In genomic region chr2:135709992-135710391, GRCh38 we compare ENCODE assay signal across 8 cellular contexts. TPM values are rescaled to one million over a fixed set of nuclear protein-coding genes. Genes with fewer than 3 reads are reported as not detected.
DNase-seq lines count a peak whose midpoint lies in the region; ATAC-seq and TF ChIP-seq lines count a peak whose summit lies in the region.

No MANE protein-coding gene starts in this region.

- intact Hi-C loops in Caco-2 (cut with micrococcal nuclease; ENCODE audit: unreplicated experiment): loop anchor here (1.0 kb wide), 2 partner anchors 706 to 721 kb away; no protein-coding TSS in a partner anchor

- H3K4me3 ChIP-seq in Caco-2 (ENCODE audit: low read depth, low read length) (no peak overlapping the region), GM23338 (no peak overlapping the region)
- no peak overlapping the region for H3K4me3 ChIP-seq in effector memory CD4-positive, alpha-beta T cell (ENCODE audit: insufficient read depth, low read depth, low read length, poor library complexity, severe bottlenecking)

- no peaks in the 10 kb centered on the region for H3K27me3 ChIP-seq in Caco-2 (replicated peaks; ENCODE audit: control insufficient read depth, insufficient read depth, low read length)
- no peaks in the 10 kb centered on the region for H3K27me3 ChIP-seq in GM23338 (ENCODE audit: insufficient read depth)
- H3K27me3 ChIP-seq in effector memory CD4-positive, alpha-beta T cell (replicated peaks; ENCODE audit: control insufficient read depth, insufficient read depth, low read length, poor library complexity, severe bottlenecking): no peaks in the 10 kb centered on the region

- H3F3A ChIP-seq in GM23338 (replicated peaks; ENCODE audit: low read depth): peaks cover 6% of the 10 kb centered on the region; the same call in 1 of the 2 replicates

- H3K4me1 Mint-ChIP-seq in Caco-2 (ENCODE audit: low read depth, unreplicated experiment) (no peaks in the 10 kb centered on the region), GM23338 (no peaks in the 10 kb centered on the region)

- no TSS peak for BruUV-seq in Caco-2 (replicated peaks; lab: Mats Ljungman, UMichigan)

- H3K4me2 ChIP-seq in GM23338: no peak overlapping the region

- H3K9me2 ChIP-seq in GM23338 (ENCODE audit: insufficient read depth): no peaks in the 10 kb centered on the region

- H3K36me3 ChIP-seq in Caco-2 (ENCODE audit: control insufficient read depth, insufficient read depth, low read length) (no peaks in the 10 kb centered on the region), GM23338 (ENCODE audit: insufficient read depth) (peaks cover 3% of the 10 kb centered on the region; the same call in 1 of the 2 replicates)
- no peaks in the 10 kb centered on the region for H3K36me3 ChIP-seq in effector memory CD4-positive, alpha-beta T cell (ENCODE audit: control insufficient read depth, insufficient read depth, low read length)

- H3K36me3 Mint-ChIP-seq in Caco-2 (ENCODE audit: insufficient read depth, unreplicated experiment) (peaks cover 2% of the 10 kb centered on the region), GM23338 (ENCODE audit: low read depth) (peaks cover 29% of the 10 kb centered on the region)

- H4K20me1 ChIP-seq in GM23338 (replicated peaks; ENCODE audit: insufficient read depth): no peaks in the 10 kb centered on the region

- no peak overlapping the region for H2AFZ ChIP-seq in GM23338

- H3K9me3 Mint-ChIP-seq in Caco-2 (ENCODE audit: unreplicated experiment) (no peaks in the 10 kb centered on the region), GM23338 (0 out of 3 replicates have a peak, but pooled peaks cover 2% of the 10 kb centered on the region)

- peak; percentile 48; the same call in 2 of the 3 replicates for ATAC-seq in GM23338

- H3K4me1 ChIP-seq in Caco-2 (no peaks in the 10 kb centered on the region), GM23338 (ENCODE audit: insufficient read depth) (no peaks in the 10 kb centered on the region)
- H3K4me1 ChIP-seq in effector memory CD4-positive, alpha-beta T cell (ENCODE audit: control insufficient read depth, insufficient read depth, low read length, poor library complexity, severe bottlenecking): no peaks in the 10 kb centered on the region

- no peak overlapping the region for H3K27ac ChIP-seq in GM23338 (ENCODE audit: low read depth)
- no peak overlapping the region for H3K27ac ChIP-seq in effector memory CD4-positive, alpha-beta T cell (ENCODE audit: insufficient read depth, low read length, poor library complexity, severe bottlenecking)

- H3K9me3 ChIP-seq in Caco-2: no peaks in the 10 kb centered on the region
- no peaks in the 10 kb centered on the region for H3K9me3 ChIP-seq in effector memory CD4-positive, alpha-beta T cell (ENCODE audit: control insufficient read depth, low read length)

- H3K27me3 Mint-ChIP-seq in Caco-2 (ENCODE audit: insufficient read depth, unreplicated experiment): no peaks in the 10 kb centered on the region
- peaks cover 2% of the 10 kb centered on the region for H3K27me3 Mint-ChIP-seq in GM23338 (ENCODE audit: insufficient read depth, low read depth, poor library complexity)

- H3K27ac Mint-ChIP-seq in Caco-2 (ENCODE audit: unreplicated experiment) (no peak overlapping the region), GM23338 (no peak overlapping the region)

- H3K79me2 ChIP-seq in GM23338 (replicated peaks; ENCODE audit: insufficient read depth): no peaks in the 10 kb centered on the region

- DNase-seq in Caco-2 (peak; percentile 54 to 75), GM23338 (ENCODE audit: low spot score) (peak; percentile 56), NCI-H345 treated with DMSO at 0.1 percent for 48 hours (lab: John Stamatoyannopoulos, UW; ENCODE audit: unreplicated experiment) (peak; percentile 26), midbrain (lab: John Stamatoyannopoulos, UW) (peak; percentile 77), middle frontal gyrus (ENCODE audit: extremely low spot score, low spot score) (no peak)
- peak; percentile 26 to 63 for DNase-seq in activated CD8-positive, alpha-beta memory T cell treated with anti-CD3 and anti-CD28 coated beads for 1 hour (ENCODE audit: extremely low read depth in 1 of 2, low read depth in 1 of 2)
- DNase-seq in effector memory CD4-positive, alpha-beta T cell: peak; percentile 30 to 59 (median 34)
- DNase-seq in stimulated activated CD8-positive, alpha-beta memory T cell treated with anti-CD3 and anti-CD28 coated beads, Interleukin-4, amount 100 ng/mL, for 24 hours (ENCODE audit: low read depth): peak; percentile 56

- POLR2A ChIA-PET in Caco-2 (lab: Charles Lee): no interaction called here

- no peak overlapping the region for H3K4me3 Mint-ChIP-seq in Caco-2 (ENCODE audit: unreplicated experiment)
- H3K4me3 Mint-ChIP-seq in GM23338: no peak overlapping the region

- CTCF ChIA-PET in Caco-2 (lab: Charles Lee): interaction anchor here (0.5 to 1.7 kb wide), 6 partner anchors 19 to 721 kb away, joined by 3 to 18 read pairs (median 10); partner anchors contain the start of genes R3HDM1 and ZRANB3

- TF ChIP-seq CTCF in Caco-2 (IDR thresholded peaks at IDR 0.05; ENCODE audit: insufficient read depth in 1 of 2, low read depth in 1 of 2, low read length in 1 of 2, severe bottlenecking in 1 of 2, unreplicated experiment in 1 of 2): peak; percentile 94 to 96
- TF ChIP-seq CTCF in GM23338 (conservative IDR thresholded peaks at IDR 0.05; ENCODE audit: low read depth in 2 of 2): peak; percentile 87 to 98

TF ChIP-seq in GM23338, 12 proteins besides CTCF, POLR2A, EP300 and RAD21 (continues in another document):
- TF ChIP-seq REST (IDR thresholded peaks at IDR 0.05; ENCODE audit: unreplicated experiment) (no peak), JUNB (IDR thresholded peaks at IDR 0.05; ENCODE audit: unreplicated experiment) (no peak), POLR2AphosphoS5 (IDR thresholded peaks at IDR 0.05; ENCODE audit: low read depth) (no peak)

RNA-seq across cellular contexts. Expression of gene UBXN4, which starts 31.7 kb away (rescaled TPM):
- 98.1 and 99.3 TPM in 2 replicates for total RNA-seq in Caco-2 (2022)
- total RNA-seq in GM23338 (2014; rRNA removed; shearing (Covaris generic)): 57.6 and 62.0 TPM in 2 replicates
- 160 and 226 TPM in 2 replicates for polyA plus RNA-seq in GM23338 (2016; fragmentation: Nextera tagmentation; extraction: Ambion mirVana)
